6 cellular contexts compared by ENCODE assay signal in the genomic region with DNA sequence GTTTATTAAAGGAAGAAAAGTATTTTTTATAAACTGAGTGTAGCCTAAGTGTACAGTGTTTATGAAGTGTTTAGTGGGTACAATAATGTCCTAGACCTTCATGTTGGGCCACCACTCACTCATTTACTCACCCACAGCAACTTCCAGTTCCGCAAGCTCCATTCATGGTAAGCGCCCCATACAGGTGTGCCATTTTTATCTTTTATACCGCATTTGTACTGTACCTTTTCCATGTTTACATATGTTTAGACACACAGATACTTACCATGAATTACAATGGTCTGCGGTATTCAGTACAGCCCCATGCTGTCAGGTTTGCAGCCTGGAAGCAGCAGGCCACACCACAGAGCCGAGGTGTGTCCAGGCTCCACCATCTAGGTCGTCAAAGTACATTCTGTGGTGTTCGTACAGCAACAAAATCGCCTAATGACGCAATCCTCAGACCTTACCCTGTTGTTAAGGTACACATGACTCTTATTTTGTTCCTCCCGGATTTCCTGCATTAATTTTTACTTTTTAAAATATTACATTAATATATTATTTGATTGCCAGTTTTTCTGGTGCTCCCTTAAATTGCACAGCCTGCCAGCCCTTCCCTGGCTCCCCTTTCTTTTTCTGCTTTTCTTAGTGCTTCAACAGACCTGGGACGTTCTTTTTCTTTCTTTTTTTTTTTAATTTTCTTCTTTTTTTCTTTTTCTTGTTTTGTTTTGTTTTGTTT. TPM values are rescaled to one million over a fixed set of nuclear protein-coding genes. Genes with fewer than 3 reads are reported as not detected.
DNase-seq lines count a peak whose midpoint lies in the region; ATAC-seq, FAIRE-seq and TF ChIP-seq lines count a peak whose summit lies in the region.

No MANE protein-coding gene starts in this region.

- peak; percentile 14 for DNase-seq in NCI-H510A (lab: John Stamatoyannopoulos, UW)
- DNase-seq in psoas muscle, result no peak
- no peak for DNase-seq in HTR-8/SVneo (ENCODE audit: insufficient read length, low spot score)

- H3K4me3 ChIP-seq in DOHH2 (ENCODE audit: low read length) (peak overlapping the region; percentile 86), psoas muscle (peak overlapping the region; percentile 82)

- intact Hi-C loops in dendritic cell treated with granulocyte-macrophage colony-stimulating factor and Interleukin-4, amounts not matched to agents 40 ng/mL and 50 ng/mL, for 4 days (cut with micrococcal nuclease), result loop anchor here (5.0 to 10.0 kb wide), 2 partner anchors 35 to 182 kb away; a partner anchor contains a TSS
- intact Hi-C loops in psoas muscle (cut with DNase I), result no loop called here

- H3K27me3 ChIP-seq in DOHH2 (ENCODE audit: control insufficient read depth, low read length) (no peaks in the 10 kb centered on the region), psoas muscle (ENCODE audit: insufficient read depth in 3 of 3, low read length in 2 of 3) (no peaks in the 10 kb centered on the region)

- TF ChIP-seq CTCF in DOHH2 (IDR thresholded peaks at IDR 0.05; ENCODE audit: low read depth, low read length, poor library complexity, severe bottlenecking), result no peak
- TF ChIP-seq CTCF in psoas muscle (IDR thresholded peaks at IDR 0.05), result no peak

- H3K9me2 ChIP-seq in DOHH2 (replicated peaks; ENCODE audit: control insufficient read depth, low read length), result no peaks in the 10 kb centered on the region

- H3K27me3 Mint-ChIP-seq in dendritic cell treated with granulocyte-macrophage colony-stimulating factor and Interleukin-4, amounts not matched to agents 40 ng/mL and 50 ng/mL, for 4 days, result no peaks in the 10 kb centered on the region

- peaks cover 3% of the 10 kb centered on the region; the same call in 1 of the 2 replicates for H3F3A ChIP-seq in DOHH2 (ENCODE audit: control insufficient read depth, insufficient read depth)

- H3K9me3 Mint-ChIP-seq in dendritic cell treated with granulocyte-macrophage colony-stimulating factor and Interleukin-4, amounts not matched to agents 40 ng/mL and 50 ng/mL, for 4 days, result no peaks in the 10 kb centered on the region

- H3K79me2 ChIP-seq in DOHH2 (ENCODE audit: control insufficient read depth, low read length), result peaks cover 43% of the 10 kb centered on the region

- FAIRE-seq in HTR-8/SVneo (lab: Jason Lieb, UNC), result no peak

- H3K4me3 Mint-ChIP-seq in dendritic cell treated with granulocyte-macrophage colony-stimulating factor and Interleukin-4, amounts not matched to agents 40 ng/mL and 50 ng/mL, for 4 days, result peak overlapping the region; percentile 98

- H3K27ac Mint-ChIP-seq in dendritic cell treated with granulocyte-macrophage colony-stimulating factor and Interleukin-4, amounts not matched to agents 40 ng/mL and 50 ng/mL, for 4 days, result peak overlapping the region; percentile 97

- H3K4me1 ChIP-seq in DOHH2 (ENCODE audit: control insufficient read depth, low read length), result peaks cover 25% of the 10 kb centered on the region
- H3K4me1 ChIP-seq in psoas muscle, result peaks cover 17% of the 10 kb centered on the region

- 68 to 78% (median 72%) methylated on average over 11 of the region's 11 CpGs for WGBS in psoas muscle, 3 donors

- peaks cover 34% of the 10 kb centered on the region for H3K36me3 Mint-ChIP-seq in dendritic cell treated with granulocyte-macrophage colony-stimulating factor and Interleukin-4, amounts not matched to agents 40 ng/mL and 50 ng/mL, for 4 days (ENCODE audit: low read depth)

- no peaks in the 10 kb centered on the region for H3K9me3 ChIP-seq in DOHH2 (ENCODE audit: control insufficient read depth, insufficient read depth, low read length)
- H3K9me3 ChIP-seq in psoas muscle, result no peaks in the 10 kb centered on the region

- H3K36me3 ChIP-seq in DOHH2 (ENCODE audit: control insufficient read depth, low read length) (peaks cover 40% of the 10 kb centered on the region), psoas muscle (ENCODE audit: insufficient read depth in 1 of 2, low read depth in 1 of 2) (peaks cover 3 to 34% of the 10 kb centered on the region in 2 donors)

- peak overlapping the region; percentile 77 for H3K4me2 ChIP-seq in DOHH2 (ENCODE audit: low read length)

- ATAC-seq in psoas muscle, result no peak
- no peak for ATAC-seq in HG02642 (IDR thresholded peaks at IDR 0.05; ENCODE audit: poor library complexity, unreplicated experiment)

- H4K20me1 ChIP-seq in DOHH2 (ENCODE audit: control insufficient read depth, insufficient read depth, low read depth, low read length), result no peaks in the 10 kb centered on the region

- H3K27ac ChIP-seq in DOHH2 (ENCODE audit: low read depth, low read length) (peak overlapping the region; percentile 67), psoas muscle (peak overlapping the region; percentile 82)

- peaks cover 29% of the 10 kb centered on the region for H3K4me1 Mint-ChIP-seq in dendritic cell treated with granulocyte-macrophage colony-stimulating factor and Interleukin-4, amounts not matched to agents 40 ng/mL and 50 ng/mL, for 4 days (ENCODE audit: low read depth)

RNA-seq across cellular contexts. Expression of a gene that starts 0.9 kb away (rescaled TPM):
- 100 to 1,000 TPM in 1 of 4 donors, 10 to 100 TPM in 3; 61.3 to 112 (median 86.8) TPM for total RNA-seq in psoas muscle
- 100 to 1,000 TPM; 154 to 272 (median 214) TPM for polyA plus RNA-seq in psoas muscle

RNA-seq across cellular contexts. Expression of a gene that starts 26.6 kb away (rescaled TPM):
- total RNA-seq in psoas muscle, result under 1 TPM; 0.20 to 0.26 (median 0.25) TPM
- polyA plus RNA-seq in psoas muscle, result under 1 TPM in 1 of 3 donors, not detected in 2; 0.08 TPM

RNA-seq across cellular contexts. Expression of a gene that starts 29.1 kb away (rescaled TPM):
- not detected for total RNA-seq in psoas muscle
- not detected for polyA plus RNA-seq in psoas muscle

RNA-seq across cellular contexts. Expression of a gene that starts 35.3 kb away (rescaled TPM):
- 1 to 10 TPM; 4.4 to 5.7 (median 5.0) TPM for total RNA-seq in psoas muscle
- polyA plus RNA-seq in psoas muscle, result 1 to 10 TPM; 1.7 to 4.2 (median 2.3) TPM

RNA-seq across cellular contexts. Expression of a gene that starts 39.2 kb away (rescaled TPM):
- under 1 TPM; 0.15 to 0.60 (median 0.29) TPM for total RNA-seq in psoas muscle
- polyA plus RNA-seq in psoas muscle, result under 1 TPM; 0.04 to 0.07 (median 0.04) TPM
